ENCODE assay signal across 4 cellular contexts in genomic region chr7:67552738-67553137, GRCh38.
"Had no signal": no experiment of that assay in that cellular context is flagged by ENCODE, and none has a peak within 500 bp of the region (broad histone marks: within the 10 kb centered on the region; RNA-seq: fewer than 3 reads in every experiment).

No MANE protein-coding gene starts in this region.

- H3K9me3 Mint-ChIP-seq: H9 had no signal

- DNase-seq: H9, HCEC 1CT, IMR-90 had no signal

- H3K4me3 ChIP-seq: GM23338 had no signal

- H3K4me1 Mint-ChIP-seq: GM23338, H9 had no signal

- H3K27ac Mint-ChIP-seq: GM23338, H9 had no signal

- H3K4me3 Mint-ChIP-seq: GM23338, H9 had no signal

- ATAC-seq: GM23338 had no signal
